In the genomic region with DNA sequence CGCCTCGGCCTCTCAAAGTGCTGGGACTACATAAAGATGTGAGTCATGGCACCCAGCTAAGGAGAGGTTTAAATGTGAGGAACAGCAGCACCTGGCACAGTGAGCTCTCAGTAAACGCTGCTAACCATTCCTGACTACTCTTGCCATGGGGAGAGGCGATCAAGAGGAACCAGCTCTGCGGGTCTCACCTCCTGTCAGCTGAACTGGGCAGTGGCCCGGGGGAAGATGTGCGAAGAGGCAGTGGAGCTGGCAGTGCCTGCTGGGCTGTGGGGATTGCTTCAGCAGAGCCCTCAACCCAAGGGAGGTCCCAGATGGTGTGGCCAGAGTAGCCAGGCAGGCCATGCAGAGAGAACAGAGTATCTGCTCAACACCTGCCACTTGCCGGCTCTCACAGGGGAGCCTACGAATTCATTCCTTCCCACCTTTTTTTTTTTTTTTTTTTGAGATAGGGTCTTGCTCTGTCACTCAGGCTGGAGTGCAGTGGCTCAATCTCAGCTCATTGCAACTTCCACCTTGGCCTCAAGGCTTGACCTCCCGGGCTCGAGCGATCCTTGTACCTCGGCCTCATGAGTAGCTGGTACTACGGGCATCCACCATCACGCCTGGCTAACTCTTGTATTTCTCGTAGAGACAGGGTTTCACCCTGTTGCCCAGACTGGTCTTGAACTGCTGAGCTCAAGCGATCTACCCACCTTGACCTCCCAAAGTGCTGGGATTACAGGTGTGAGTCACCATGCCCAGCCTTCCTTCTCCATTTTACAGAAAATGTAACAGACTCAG, we compare ENCODE assay signal across 11 cellular contexts. TPM values are rescaled to one million over a fixed set of nuclear protein-coding genes. Genes with fewer than 3 reads are reported as not detected.
DNase-seq lines count a peak whose midpoint lies in the region; ATAC-seq and TF ChIP-seq lines count a peak whose summit lies in the region.
"Had no signal": no experiment of that assay in that cellular context is flagged by ENCODE, and none has a peak within 500 bp of the region (broad histone marks: within the 10 kb centered on the region; RNA-seq: fewer than 3 reads in every experiment).

No MANE protein-coding gene starts in this region.

- H3K4me1 Mint-ChIP-seq in CD14-positive monocyte (peaks cover 45% of the 10 kb centered on the region), memory B cell (peaks cover 29% of the 10 kb centered on the region)

- H3K27ac ChIP-seq in Peyer's patch (peak overlapping the region in 3 of 4 donors; percentile 46 to 76 (median 46)), tibial artery (peak overlapping the region in 1 of 2 donors; percentile 82)

- no peak overlapping the region for H3K4me3 ChIP-seq in Peyer's patch
- no peak overlapping the region for H3K4me3 ChIP-seq in tibial artery
- H3K4me3 ChIP-seq: gastroesophageal sphincter, MG63 had no signal

- H3K9me3 Mint-ChIP-seq in CD14-positive monocyte (peaks cover 0 to 2% (median 0%) of the 10 kb centered on the region in 7 donors), memory B cell (no peaks in the 10 kb centered on the region)

- TF ChIP-seq CTCF in CD14-positive monocyte (IDR thresholded peaks at IDR 0.05) (no peak), Peyer's patch (IDR thresholded peaks at IDR 0.05) (no peak), tibial artery (IDR thresholded peaks at IDR 0.05) (no peak)

- H3K4me1 ChIP-seq in Peyer's patch (peaks cover 7 to 43% (median 13%) of the 10 kb centered on the region in 4 donors), tibial artery (peaks cover 4 to 44% (median 38%) of the 10 kb centered on the region in 4 donors)

- H3K4me3 Mint-ChIP-seq in CD14-positive monocyte, result no peak overlapping the region
- H3K4me3 Mint-ChIP-seq in memory B cell, result no peak overlapping the region

- no peaks in the 10 kb centered on the region for H3K9me3 ChIP-seq in Peyer's patch
- H3K9me3 ChIP-seq in tibial artery, result no peaks in the 10 kb centered on the region
- H3K9me3 ChIP-seq: gastroesophageal sphincter, MG63 had no signal

- H3K27me3 Mint-ChIP-seq in CD14-positive monocyte (ENCODE audit: low read depth in 3 of 3), result peaks cover 0 to 6% (median 0%) of the 10 kb centered on the region in 3 donors
- no peaks in the 10 kb centered on the region for H3K27me3 Mint-ChIP-seq in memory B cell

- peaks cover 59 to 81% of the 10 kb centered on the region in 2 donors for H3K36me3 Mint-ChIP-seq in CD14-positive monocyte
- peaks cover 20% of the 10 kb centered on the region for H3K36me3 Mint-ChIP-seq in memory B cell

- ATAC-seq in memory B cell (ENCODE audit: low read depth), result no peak
- ATAC-seq in HG03159 (IDR thresholded peaks at IDR 0.05; ENCODE audit: unreplicated experiment), result no peak
- ATAC-seq in HG02610 (IDR thresholded peaks at IDR 0.05; ENCODE audit: unreplicated experiment), result no peak
- ATAC-seq: gastroesophageal sphincter had no signal

- H3K36me3 ChIP-seq in Peyer's patch (peaks cover 0 to 79% (median 0%) of the 10 kb centered on the region in 3 donors), tibial artery (peaks cover 26 to 79% (median 58%) of the 10 kb centered on the region in 3 donors)

- intact Hi-C loops in CD14-positive monocyte (cut with micrococcal nuclease), result loop anchor here in 1 of 2 donors (2.0 kb wide), 1 partner anchor 29 kb away; no protein-coding TSS in a partner anchor
- intact Hi-C loops in tibial artery (cut with DNase I; ENCODE audit: low total_unique reads), result loop anchor here (5.0 kb wide), 1 partner anchor 42 kb away; no protein-coding TSS in a partner anchor

- no peak for TF ChIP-seq POLR2A in Peyer's patch (IDR thresholded peaks at IDR 0.05)

- H3K27me3 ChIP-seq in Peyer's patch (no peaks in the 10 kb centered on the region), tibial artery (no peaks in the 10 kb centered on the region)
- H3K27me3 ChIP-seq: gastroesophageal sphincter, MG63 had no signal

- H3K27ac Mint-ChIP-seq in CD14-positive monocyte, result peak overlapping the region; percentile 95 to 99 (median 98)
- H3K27ac Mint-ChIP-seq in memory B cell, result peak overlapping the region; percentile 96

- peak; percentile 34 for DNase-seq in CD14-positive monocyte (ENCODE audit: low spot score)
- no peak for DNase-seq in Peyer's patch
- no peak for DNase-seq in memory B cell (ENCODE audit: low spot score in 2 of 2)
- DNase-seq in tibial artery, result no peak
- DNase-seq: activated CD8-positive, alpha-beta memory T cell treated with anti-CD3 and anti-CD28 coated beads for 24 hours; MG63; nucleus accumbens; T-helper 2 cell had no signal

RNA-seq across cellular contexts. Expression of a gene that starts 6.8 kb away (rescaled TPM):
- polyA plus RNA-seq in CD14-positive monocyte, result 1 to 10 TPM; 4.8 TPM
- 100 to 1,000 TPM in 2 of 4 donors, 10 to 100 TPM in 2; 49.5 to 150 (median 90.8) TPM for total RNA-seq in Peyer's patch

RNA-seq across cellular contexts. Expression of a gene that starts 10.1 kb away (rescaled TPM):
- polyA plus RNA-seq in CD14-positive monocyte, result not detected
- total RNA-seq in Peyer's patch, result 1 to 10 TPM in 2 of 4 donors, not detected in 2; 1.2 to 4.1 TPM

RNA-seq across cellular contexts. Expression of a gene that starts 28.7 kb away (rescaled TPM):
- not detected for polyA plus RNA-seq in CD14-positive monocyte
- 100 to 1,000 TPM in 1 of 4 donors, 10 to 100 TPM in 3; 20.1 to 127 (median 58.0) TPM for total RNA-seq in Peyer's patch

RNA-seq across cellular contexts. Expression of a gene that starts 31.0 kb away (rescaled TPM):
- 100 to 1,000 TPM; 304 to 321 TPM for polyA plus RNA-seq in CD14-positive monocyte
- 100 to 1,000 TPM; 100 to 303 (median 111) TPM for total RNA-seq in Peyer's patch

RNA-seq across cellular contexts. Expression of a gene that starts 47.9 kb away (rescaled TPM):
- 10 to 100 TPM; 24.1 to 25.7 TPM for polyA plus RNA-seq in CD14-positive monocyte
- 10 to 100 TPM in 3 of 4 donors, 1 to 10 TPM in 1; 7.4 to 80.9 (median 28.4) TPM for total RNA-seq in Peyer's patch
